15 cellular contexts compared by ENCODE assay signal in genomic region chr7:99447943-99448342, GRCh38. TPM values are rescaled to one million over a fixed set of nuclear protein-coding genes. Genes with fewer than 3 reads are reported as not detected.
DNase-seq lines count a peak whose midpoint lies in the region; ATAC-seq and TF ChIP-seq lines count a peak whose summit lies in the region.
"Had no signal": no experiment of that assay in that cellular context is flagged by ENCODE, and none has a peak within 500 bp of the region (broad histone marks: within the 10 kb centered on the region; RNA-seq: fewer than 3 reads in every experiment).

No MANE protein-coding gene starts in this region.

- ATAC-seq in GM23338 (no peak), PC-3 (peak; percentile 55; the same call in 1 of the 2 replicates)
- ATAC-seq: psoas muscle; stimulated activated naive CD8-positive, alpha-beta T cell treated with anti-CD3 and anti-CD28 coated beads, Interleukin-15, amount 100 ng/mL, for 72 hours had no signal

- H3K4me3 ChIP-seq in GM23338, result no peak overlapping the region
- H3K4me3 ChIP-seq in PC-3 (ENCODE audit: low read length), result no peak overlapping the region
- no peak overlapping the region for H3K4me3 ChIP-seq in hepatocyte
- H3K4me3 ChIP-seq: GM23248, psoas muscle had no signal

- H3F3A ChIP-seq in GM23338 (replicated peaks; ENCODE audit: low read depth) (peaks cover 11% of the 10 kb centered on the region; the same call in 1 of the 2 replicates), PC-3 (ENCODE audit: low read length, unreplicated experiment) (no peaks in the 10 kb centered on the region)

- no TSS peak for BruUV-seq in PC-3 (replicated peaks; lab: Mats Ljungman, UMichigan)

- POLR2A ChIA-PET in PC-3 (lab: Charles Lee; ENCODE audit: unreplicated experiment), result no interaction called here

- H3K9me2 ChIP-seq in GM23338 (ENCODE audit: insufficient read depth) (no peaks in the 10 kb centered on the region), PC-3 (replicated peaks; ENCODE audit: low read length) (no peaks in the 10 kb centered on the region), hepatocyte (replicated peaks; ENCODE audit: insufficient read depth) (no peaks in the 10 kb centered on the region)

- CTCF ChIA-PET in PC-3 (lab: Charles Lee), result interaction anchor here (0.5 kb wide), 1 partner anchor 9 kb away, joined by 5 read pairs; the partner anchor contains the start of genes CPSF4 and PTCD1

- H3K27ac Mint-ChIP-seq in GM23338, result no peak overlapping the region
- H3K27ac Mint-ChIP-seq: dendritic cell treated with granulocyte-macrophage colony-stimulating factor and Interleukin-4, amounts not matched to agents 40 ng/mL and 50 ng/mL, for 4 days; stimulated activated naive CD8-positive, alpha-beta T cell treated with anti-CD3 and anti-CD28 coated beads, Interleukin-15, amount 100 ng/mL, for 72 hours; T-helper 1 cell treated with Interleukin-12 subunit alpha and Interleukin-12 subunit beta and Interleukin-4 antibody, amounts not matched to agents 30 μg/mL and 1 μg/mL, for 36 hours had no signal

- no peak overlapping the region for H3K9ac ChIP-seq in PC-3 (ENCODE audit: low read length)
- H3K9ac ChIP-seq: GM23248 had no signal

- H2AFZ ChIP-seq in GM23338 (no peak overlapping the region), PC-3 (ENCODE audit: low read length) (no peak overlapping the region), hepatocyte (no peak overlapping the region)
- H2AFZ ChIP-seq: GM23248 had no signal

- TF ChIP-seq CTCF in GM23338 (conservative IDR thresholded peaks at IDR 0.05; ENCODE audit: low read depth in 2 of 2) (peak; percentile 17 to 50; a peak in 2 of 4 replicates), PC-3 (conservative IDR thresholded peaks at IDR 0.05; ENCODE audit: low read depth, low read length) (peak; percentile 41), hepatocyte (IDR thresholded peaks at IDR 0.05; ENCODE audit: poor library complexity) (peak; percentile 3)

- peaks cover 94% of the 10 kb centered on the region for H3K36me3 Mint-ChIP-seq in GM23338 (ENCODE audit: low read depth)

- intact Hi-C loops in PC-3 (cut with micrococcal nuclease), result no loop called here

- H3K79me2 ChIP-seq in GM23338 (replicated peaks; ENCODE audit: insufficient read depth) (peaks cover 9% of the 10 kb centered on the region; the same call in 1 of the 2 replicates), PC-3 (ENCODE audit: low read length) (no peaks in the 10 kb centered on the region), hepatocyte (peaks cover 11% of the 10 kb centered on the region)

- peaks cover 11% of the 10 kb centered on the region for H3K27me3 Mint-ChIP-seq in GM23338 (ENCODE audit: insufficient read depth, low read depth, poor library complexity)
- H3K27me3 Mint-ChIP-seq: dendritic cell treated with granulocyte-macrophage colony-stimulating factor and Interleukin-4, amounts not matched to agents 40 ng/mL and 50 ng/mL, for 4 days; stimulated activated naive CD8-positive, alpha-beta T cell treated with anti-CD3 and anti-CD28 coated beads, Interleukin-15, amount 100 ng/mL, for 72 hours had no signal

- peaks cover 23% of the 10 kb centered on the region for H4K20me1 ChIP-seq in GM23338 (replicated peaks; ENCODE audit: insufficient read depth)
- H4K20me1 ChIP-seq in PC-3 (ENCODE audit: low read length), result no peaks in the 10 kb centered on the region
- H4K20me1 ChIP-seq in hepatocyte (ENCODE audit: insufficient read depth, poor library complexity, severe bottlenecking), result no peaks in the 10 kb centered on the region

- no peak overlapping the region for H3K27ac ChIP-seq in GM23338 (ENCODE audit: low read depth)
- H3K27ac ChIP-seq in PC-3 (ENCODE audit: low read length), result no peak overlapping the region
- H3K27ac ChIP-seq in hepatocyte, result no peak overlapping the region
- H3K27ac ChIP-seq: GM23248, psoas muscle had no signal

- H3K4me2 ChIP-seq in GM23338 (no peak overlapping the region), PC-3 (ENCODE audit: low read length) (no peak overlapping the region), hepatocyte (no peak overlapping the region)

- H3K36me3 ChIP-seq in GM23338 (ENCODE audit: insufficient read depth) (peaks cover 51% of the 10 kb centered on the region), PC-3 (ENCODE audit: low read depth, low read length) (peaks cover 26% of the 10 kb centered on the region; the same call in 1 of the 2 replicates), hepatocyte (replicated peaks; ENCODE audit: insufficient read depth, low read depth) (no peaks in the 10 kb centered on the region)

- H3K4me1 Mint-ChIP-seq in GM23338, result no peaks in the 10 kb centered on the region

- H3K9me3 Mint-ChIP-seq in GM23338, result no peaks in the 10 kb centered on the region
- H3K9me3 Mint-ChIP-seq: dendritic cell treated with granulocyte-macrophage colony-stimulating factor and Interleukin-4, amounts not matched to agents 40 ng/mL and 50 ng/mL, for 4 days; stimulated activated naive CD8-positive, alpha-beta T cell treated with anti-CD3 and anti-CD28 coated beads, Interleukin-15, amount 100 ng/mL, for 72 hours; T-helper 1 cell treated with Interleukin-12 subunit alpha and Interleukin-12 subunit beta and Interleukin-4 antibody, amounts not matched to agents 30 μg/mL and 1 μg/mL, for 36 hours had no signal

- H3K4me1 ChIP-seq in GM23338 (ENCODE audit: insufficient read depth) (no peaks in the 10 kb centered on the region), PC-3 (ENCODE audit: insufficient read depth, low read length) (no peaks in the 10 kb centered on the region), hepatocyte (ENCODE audit: insufficient read depth) (no peaks in the 10 kb centered on the region)
- H3K4me1 ChIP-seq: Caco-2 had no signal

- H3K9me3 ChIP-seq in PC-3 (ENCODE audit: low read length), result no peaks in the 10 kb centered on the region
- no peaks in the 10 kb centered on the region for H3K9me3 ChIP-seq in hepatocyte (ENCODE audit: low read depth)
- H3K9me3 ChIP-seq: Caco-2, psoas muscle had no signal

- DNase-seq in COLO668 (lab: John Stamatoyannopoulos, UW; ENCODE audit: unreplicated experiment), result peak; percentile 24
- DNase-seq in GM23338 (ENCODE audit: low spot score), result peak; percentile 30
- peak; percentile 19 for DNase-seq in PC-3
- DNase-seq in hepatocyte (ENCODE audit: low spot score), result no peak
- DNase-seq in NCI-H1048 (lab: John Stamatoyannopoulos, UW), result no peak
- DNase-seq in SHP77 treated with DMSO at 0.1 percent for 48 hours (lab: John Stamatoyannopoulos, UW), result no peak
- no peak for DNase-seq in hypothalamus (lab: John Stamatoyannopoulos, UW)
- DNase-seq: Caco-2; GM23248; head of caudate nucleus; NCI-H524 treated with DMSO at 0.1 percent for 48 hours; psoas muscle; stimulated activated naive CD8-positive, alpha-beta T cell treated with anti-CD3 and anti-CD28 coated beads, Interleukin-15, amount 100 ng/mL, for 72 hours had no signal

- no peaks in the 10 kb centered on the region for H3K27me3 ChIP-seq in GM23338 (ENCODE audit: insufficient read depth)
- H3K27me3 ChIP-seq in PC-3 (ENCODE audit: low read length), result no peaks in the 10 kb centered on the region
- no peaks in the 10 kb centered on the region for H3K27me3 ChIP-seq in hepatocyte

- no peak overlapping the region for H3K4me3 Mint-ChIP-seq in GM23338
- H3K4me3 Mint-ChIP-seq: dendritic cell treated with granulocyte-macrophage colony-stimulating factor and Interleukin-4, amounts not matched to agents 40 ng/mL and 50 ng/mL, for 4 days; stimulated activated naive CD8-positive, alpha-beta T cell treated with anti-CD3 and anti-CD28 coated beads, Interleukin-15, amount 100 ng/mL, for 72 hours; T-helper 1 cell treated with Interleukin-12 subunit alpha and Interleukin-12 subunit beta and Interleukin-4 antibody, amounts not matched to agents 30 μg/mL and 1 μg/mL, for 36 hours had no signal

- WGBS in hepatocyte (ENCODE audit: low lambda C conversion rate, missing lambda C conversion rate), result 96% methylated on average over 10 of the region's 10 CpGs

TF ChIP-seq in GM23338, 12 proteins besides CTCF, POLR2A, EP300 and RAD21 (continues in another document):
- no peak for TF ChIP-seq JUNB (IDR thresholded peaks at IDR 0.05; ENCODE audit: unreplicated experiment)
- TF ChIP-seq CREB1 (CRISPR knock-in tag; IDR thresholded peaks at IDR 0.05; ENCODE audit: low read depth), result no peak
- no peak for TF ChIP-seq ZNF331 (CRISPR knock-in tag; IDR thresholded peaks at IDR 0.05; ENCODE audit: low read depth)
- TF ChIP-seq ZNF114 (CRISPR knock-in tag; IDR thresholded peaks at IDR 0.05), result no peak

RNA-seq across cellular contexts. Expression of gene CPSF4, which starts 9.2 kb away (rescaled TPM):
- 88.0 and 93.2 TPM in 2 replicates for total RNA-seq in GM23338 (2014; rRNA removed; shearing (Covaris generic))
- polyA plus RNA-seq in GM23338 (2016; fragmentation: Nextera tagmentation; extraction: Ambion mirVana) (33.4 and 34.3 TPM in 2 replicates), hepatocyte (35.1 and 41.1 TPM in 2 replicates)
- total RNA-seq in PC-3 (2014; rRNA removed) (49.5 and 65.3 TPM in 2 replicates), hepatocyte (25.3 and 37.6 TPM in 2 replicates)

RNA-seq across cellular contexts. Expression of gene PTCD1, which starts 9.3 kb away (rescaled TPM):
- 12.2 and 18.1 TPM in 2 replicates for total RNA-seq in GM23338 (2014; rRNA removed; shearing (Covaris generic))
- polyA plus RNA-seq in GM23338 (2016; fragmentation: Nextera tagmentation; extraction: Ambion mirVana) (10.7 and 13.4 TPM in 2 replicates), hepatocyte (7.0 and 10.8 TPM in 2 replicates)
- total RNA-seq in PC-3 (2014; rRNA removed) (10.4 and 11.5 TPM in 2 replicates), hepatocyte (9.2 and 11.3 TPM in 2 replicates)

RNA-seq across cellular contexts. Expression of gene ATP5MF, which starts 18.0 kb away (rescaled TPM):
- 1,703 and 1,870 TPM in 2 replicates for total RNA-seq in GM23338 (2014; rRNA removed; shearing (Covaris generic))
- 1,770 and 2,005 TPM in 2 replicates for polyA plus RNA-seq in GM23338 (2016; fragmentation: Nextera tagmentation; extraction: Ambion mirVana)
- total RNA-seq in PC-3 (2014; rRNA removed), result 660 and 1,030 TPM in 2 replicates
- 2,783 and 3,615 TPM in 2 replicates for total RNA-seq in hepatocyte
- polyA plus RNA-seq in hepatocyte, result 785 and 822 TPM in 2 replicates

RNA-seq across cellular contexts. Expression of gene ZNF789, which starts 24.7 kb away (rescaled TPM):
- total RNA-seq in GM23338 (2014; rRNA removed; shearing (Covaris generic)), result 13.8 and 14.2 TPM in 2 replicates
- polyA plus RNA-seq in GM23338 (2016; fragmentation: Nextera tagmentation; extraction: Ambion mirVana), result 9.0 and 11.2 TPM in 2 replicates
- total RNA-seq in PC-3 (2014; rRNA removed), result 6.6 and 8.3 TPM in 2 replicates
- total RNA-seq in hepatocyte, result 7.0 and 11.3 TPM in 2 replicates
- polyA plus RNA-seq in hepatocyte, result 5.5 and 8.1 TPM in 2 replicates

RNA-seq across cellular contexts. Expression of gene BUD31, which starts 39.2 kb away (rescaled TPM):
- total RNA-seq in GM23338 (2014; rRNA removed; shearing (Covaris generic)), result 77.1 and 98.5 TPM in 2 replicates
- polyA plus RNA-seq in GM23338 (2016; fragmentation: Nextera tagmentation; extraction: Ambion mirVana) (227 and 247 TPM in 2 replicates), hepatocyte (233 and 235 TPM in 2 replicates)
- total RNA-seq in PC-3 (2014; rRNA removed) (120 and 144 TPM in 2 replicates), hepatocyte (77.5 and 87.7 TPM in 2 replicates)

Comparison
In these comparisons a context has a peak if more than half of its experiments do, and no peak if none do; other contexts are left out.
1. DNase-seq: peak in COLO668 (single experiment), GM23338 (single experiment) and PC-3 (single experiment); none in hepatocyte (single experiment), NCI-H1048 (single experiment), SHP77 treated with DMSO at 0.1 percent for 48 hours (single experiment) and hypothalamus (0 of 51).
2. Peak in every context shown above with its lines, with median percentiles within 50 percentile points of each other: CTCF ChIP-seq.